9 cellular contexts compared by ENCODE assay signal in genomic region chr5:77893225-77893860, GRCh38.
A peak's percentile ranks its signal among the peaks of the same experiment; 100 is the strongest.
DNase-seq lines count a peak whose midpoint lies in the region; ATAC-seq and TF ChIP-seq lines count a peak whose summit lies in the region.
"Had no signal": no experiment of that assay in that cellular context is flagged by ENCODE, and none has a peak within 500 bp of the region (broad histone marks: within the 10 kb centered on the region; RNA-seq: fewer than 3 reads in every experiment).

No MANE protein-coding gene starts in this region.

- no peak for TF ChIP-seq CTCF in dorsolateral prefrontal cortex (IDR thresholded peaks at IDR 0.05 in 54 of 56, conservative IDR thresholded peaks at IDR 0.05 in 2 of 56; ENCODE audit: low read depth in 1 of 56, partially characterized antibody in 56 of 56)
- TF ChIP-seq CTCF in tibial nerve (IDR thresholded peaks at IDR 0.05): no peak

- DNase-seq in EL: peak; percentile 99
- peak; percentile 36 for DNase-seq in NCI-H69 (lab: John Stamatoyannopoulos, UW)
- peak in 4 of 10 donors; percentile 35 to 69 (median 48) for DNase-seq in dorsolateral prefrontal cortex
- peak; percentile 89 for DNase-seq in non-pigmented ciliary epithelial cell (ENCODE audit: low read depth)
- DNase-seq in NCI-H524 treated with DMSO at 0.1 percent for 48 hours (lab: John Stamatoyannopoulos, UW): no peak
- DNase-seq in NCI-H2029 (lab: John Stamatoyannopoulos, UW): no peak
- DNase-seq in tibial nerve (ENCODE audit: low spot score in 2 of 2): no peak
- DNase-seq: activated naive CD4-positive, alpha-beta T cell treated with anti-CD3 and anti-CD28 coated beads, Interleukin-2, amount 10 ng/mL, durations not matched to agents 7 days and 5 days had no signal

- H3K4me1 ChIP-seq in tibial nerve: no peaks in the 10 kb centered on the region

- H3K4me3 ChIP-seq in dorsolateral prefrontal cortex: no peak overlapping the region
- H3K4me3 ChIP-seq in tibial nerve: no peak overlapping the region

- 56 to 58% methylated on average over 3 of the region's 3 CpGs for WGBS in tibial nerve, 2 donors

- intact Hi-C loops in dorsolateral prefrontal cortex (cut with DNase I): no loop called here

- H3K36me3 ChIP-seq in tibial nerve: no peaks in the 10 kb centered on the region

- no peaks in the 10 kb centered on the region for H3K9me3 ChIP-seq in tibial nerve

- TF ChIP-seq POLR2A in tibial nerve (IDR thresholded peaks at IDR 0.05): no peak

- H3K27me3 ChIP-seq in dorsolateral prefrontal cortex: no peaks in the 10 kb centered on the region
- H3K27me3 ChIP-seq in tibial nerve: no peaks in the 10 kb centered on the region

- H3K27ac ChIP-seq in dorsolateral prefrontal cortex (peak overlapping the region in 42 of 59 donors; percentile 1 to 79 (median 52)), tibial nerve (peak overlapping the region in 2 of 4 donors; percentile 9 to 49)

- no peak for ATAC-seq in GM18861 (IDR thresholded peaks at IDR 0.05; ENCODE audit: unreplicated experiment)

- no peak for TF ChIP-seq EP300 in tibial nerve (IDR thresholded peaks at IDR 0.05)

Comparison
In these comparisons a context has a peak if more than half of its experiments do, and no peak if none do; other contexts are left out.
1. DNase-seq: peak in EL (single experiment), NCI-H69 (single experiment) and non-pigmented ciliary epithelial cell (single experiment); none in NCI-H524 treated with DMSO at 0.1 percent for 48 hours (single experiment), NCI-H2029 (single experiment) and tibial nerve (0 of 2).